ENCODE assay signal across 8 cellular contexts in genomic region chr6:43172127-43173007, GRCh38.
DNase-seq lines count a peak whose midpoint lies in the region; ATAC-seq and TF ChIP-seq lines count a peak whose summit lies in the region.

No MANE protein-coding gene starts in this region.

- peaks cover 33% of the 10 kb centered on the region for H3K4me1 ChIP-seq in muscle layer of colon (ENCODE audit: insufficient read depth, low read length)

- H3K9me3 ChIP-seq in muscle layer of colon (ENCODE audit: low read length) = no peaks in the 10 kb centered on the region

- DNase-seq in NCI-H2171 treated with DMSO at 0.1 percent for 48 hours (lab: John Stamatoyannopoulos, UW) = peak; percentile 53
- DNase-seq in activated CD8-positive, alpha-beta memory T cell treated with anti-CD3 and anti-CD28 coated beads, Interleukin-2, amount 50 U/mL, for 48 hours = peak; percentile 69
- peak; percentile 45 for DNase-seq in epithelial cell of esophagus (ENCODE audit: low read depth)
- DNase-seq in stimulated activated naive CD4-positive, alpha-beta T cell (lab: John Stamatoyannopoulos, UW) = peak in 5 of 6 experiments; percentile 23 to 65 (median 50)
- no peak for DNase-seq in NCI-H1694 treated with DMSO at 0.1 percent for 48 hours (lab: John Stamatoyannopoulos, UW)

- H3K36me3 ChIP-seq in muscle layer of colon (ENCODE audit: insufficient read depth, low read length) = peaks cover 30% of the 10 kb centered on the region

- ATAC-seq in HG02973 (IDR thresholded peaks at IDR 0.05; ENCODE audit: unreplicated experiment) = no peak

- no peaks in the 10 kb centered on the region for H3K27me3 ChIP-seq in muscle layer of colon (ENCODE audit: control insufficient read depth in 1 of 2, insufficient read depth in 2 of 2, low read length in 2 of 2)

- TF ChIP-seq CTCF in GM12875 (IDR thresholded peaks at IDR 0.05; ENCODE audit: borderline replicate concordance, insufficient read depth, low read depth, low read length) (no peak), epithelial cell of esophagus (IDR thresholded peaks at IDR 0.05; ENCODE audit: insufficient read depth, low read depth, low read length, missing control alignments) (no peak)

- peak overlapping the region; percentile 99 for H3K27ac ChIP-seq in muscle layer of colon (ENCODE audit: low read depth, low read length)

- H3K9ac ChIP-seq in muscle layer of colon (ENCODE audit: low read length) = peak overlapping the region; percentile 98

- peak overlapping the region; percentile 74 for H3K4me3 ChIP-seq in GM12875 (ENCODE audit: low read depth, low read length)
- H3K4me3 ChIP-seq in epithelial cell of esophagus (ENCODE audit: low read length) = peak overlapping the region; percentile 81
- peak overlapping the region; percentile 88 to 99 for H3K4me3 ChIP-seq in muscle layer of colon (ENCODE audit: low read depth in 1 of 2, low read length in 2 of 2)
